ENCODE assay signal across 8 cellular contexts in the genomic region with DNA sequence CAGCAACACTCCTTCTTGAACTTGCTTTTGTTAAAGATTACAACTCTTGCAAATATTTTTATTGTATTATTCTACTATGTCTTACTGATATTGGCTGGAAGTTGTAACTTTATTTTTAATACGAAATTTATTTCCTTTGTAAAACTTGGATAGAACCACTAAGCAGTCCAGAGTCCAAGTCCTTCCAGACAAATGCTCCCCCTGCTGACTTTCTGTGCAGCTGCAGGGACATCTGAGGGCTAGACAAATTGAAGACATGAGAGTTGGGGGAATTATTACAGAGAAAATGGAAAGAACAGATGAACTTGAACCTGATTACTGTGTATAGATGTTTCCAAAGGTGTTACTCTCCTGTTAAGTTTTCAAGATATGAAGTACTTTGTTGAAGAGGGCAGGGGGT.
DNase-seq lines count a peak whose midpoint lies in the region; ATAC-seq and TF ChIP-seq lines count a peak whose summit lies in the region.

No MANE protein-coding gene starts in this region.

- 2 to 4% methylated on average over 1 of the region's 1 CpG for WGBS in aorta, 2 donors

- peaks cover 15% of the 10 kb centered on the region for H3K4me1 ChIP-seq in RWPE2 (ENCODE audit: insufficient read depth, poor library complexity, severe bottlenecking)
- peaks cover 0 to 6% of the 10 kb centered on the region in 2 donors for H3K4me1 ChIP-seq in aorta (ENCODE audit: control insufficient read depth in 1 of 2, insufficient read depth in 2 of 2, low read length in 2 of 2)

- H3K9me3 Mint-ChIP-seq in natural killer cell treated with Interleukin-12 subunit alpha and Interleukin-12 subunit beta and Interleukin-15 and Interleukin-18, amount 100 ng/mL, for 72 hours = no peaks in the 10 kb centered on the region

- CTCF ChIA-PET in AG04450 (lab: Charles Lee) = interaction anchor here (1.0 to 2.0 kb wide), 2 partner anchors 12 to 14 kb away, joined by 4 to 8 read pairs; no protein-coding TSS in a partner anchor

- POLR2A ChIA-PET in AG04450 (lab: Yijun Ruan, JAX) = no interaction called here

- no peak overlapping the region for H3K4me3 Mint-ChIP-seq in natural killer cell treated with Interleukin-12 subunit alpha and Interleukin-12 subunit beta and Interleukin-15 and Interleukin-18, amount 100 ng/mL, for 72 hours

- H3K36me3 ChIP-seq in RWPE2 (ENCODE audit: low read depth) (no peaks in the 10 kb centered on the region), aorta (ENCODE audit: control insufficient read depth in 1 of 2, insufficient read depth in 2 of 2, low read length in 1 of 2) (no peaks in the 10 kb centered on the region)

- intact Hi-C loops in aorta (cut with DNase I) = loop anchor here (5.0 kb wide), 2 partner anchors 241 to 251 kb away; partner anchors contain the start of gene GRIA3 (in 1 of the 2)

- ATAC-seq in GM21717 (IDR thresholded peaks at IDR 0.05; ENCODE audit: unreplicated experiment) (peak; percentile 43), RWPE2 (ENCODE audit: low read depth) (no peak), aorta (ENCODE audit: low FRiP score) (peak; percentile 75), omental fat pad (ENCODE audit: low FRiP score) (no peak)
- no peak for ATAC-seq in natural killer cell treated with Interleukin-12 subunit alpha and Interleukin-12 subunit beta and Interleukin-15 and Interleukin-18, amount 100 ng/mL, for 72 hours

- H3K4me3 ChIP-seq in AG04450 (ENCODE audit: low read depth, low read length) (no peak overlapping the region), RWPE2 (ENCODE audit: severe bottlenecking) (no peak overlapping the region), aorta (ENCODE audit: low read length in 2 of 2) (no peak overlapping the region)

- TF ChIP-seq CTCF in AG04450 (IDR thresholded peaks at IDR 0.05; ENCODE audit: low read depth, low read length) = peak; percentile 68
- peak; percentile 48 for TF ChIP-seq CTCF in RWPE2 (IDR thresholded peaks at IDR 0.05; ENCODE audit: poor library complexity, severe bottlenecking)
- TF ChIP-seq CTCF in omental fat pad (IDR thresholded peaks at IDR 0.05) = no peak

- H3K27me3 Mint-ChIP-seq in natural killer cell treated with Interleukin-12 subunit alpha and Interleukin-12 subunit beta and Interleukin-15 and Interleukin-18, amount 100 ng/mL, for 72 hours = peaks cover 0 to 3% of the 10 kb centered on the region in 2 donors

- H3K4me1 Mint-ChIP-seq in natural killer cell treated with Interleukin-12 subunit alpha and Interleukin-12 subunit beta and Interleukin-15 and Interleukin-18, amount 100 ng/mL, for 72 hours (ENCODE audit: low read depth in 2 of 2) = no peaks in the 10 kb centered on the region

- H3K9me3 ChIP-seq in AG04450 (ENCODE audit: control insufficient read depth, insufficient read depth, low read length) = no peaks in the 10 kb centered on the region
- H3K9me3 ChIP-seq in RWPE2 (ENCODE audit: severe bottlenecking) = no peaks in the 10 kb centered on the region
- no peaks in the 10 kb centered on the region for H3K9me3 ChIP-seq in aorta (ENCODE audit: control insufficient read depth, low read length)

- DNase-seq in AG04450 (ENCODE audit: low read depth, low spot score) (no peak), RWPE2 (ENCODE audit: low spot score) (no peak), glomerular visceral epithelial cell (ENCODE audit: extremely low spot score) (peak; percentile 12), aorta (no peak), omental fat pad (ENCODE audit: low spot score) (no peak), NCI-H146 (lab: John Stamatoyannopoulos, UW) (no peak)
- no peak for DNase-seq in natural killer cell treated with Interleukin-12 subunit alpha and Interleukin-12 subunit beta and Interleukin-15 and Interleukin-18, amount 100 ng/mL, for 72 hours (ENCODE audit: low spot score)

- no peaks in the 10 kb centered on the region for H3K36me3 Mint-ChIP-seq in natural killer cell treated with Interleukin-12 subunit alpha and Interleukin-12 subunit beta and Interleukin-15 and Interleukin-18, amount 100 ng/mL, for 72 hours

- H3K27me3 ChIP-seq in AG04450 (ENCODE audit: control insufficient read depth, insufficient read depth, low read length) = no peaks in the 10 kb centered on the region
- H3K27me3 ChIP-seq in RWPE2 (ENCODE audit: insufficient read depth, poor library complexity, severe bottlenecking) = no peaks in the 10 kb centered on the region
- no peaks in the 10 kb centered on the region for H3K27me3 ChIP-seq in aorta (ENCODE audit: control insufficient read depth in 1 of 2, insufficient read depth in 2 of 2, low read length in 1 of 2)

- H3K27ac ChIP-seq in AG04450 (ENCODE audit: low read depth, low read length) (no peak overlapping the region), RWPE2 (ENCODE audit: poor library complexity, severe bottlenecking) (no peak overlapping the region), aorta (ENCODE audit: low read depth in 1 of 2, low read length in 2 of 2) (no peak overlapping the region)

- H3K27ac Mint-ChIP-seq in natural killer cell treated with Interleukin-12 subunit alpha and Interleukin-12 subunit beta and Interleukin-15 and Interleukin-18, amount 100 ng/mL, for 72 hours = no peak overlapping the region

Comparison
In these comparisons a context has a peak if more than half of its experiments do, and no peak if none do; other contexts are left out.
1. CTCF ChIP-seq: peak in AG04450 (single experiment) and RWPE2 (single experiment); none in omental fat pad (0 of 3).
2. ATAC-seq: peak in GM21717 (single experiment) and aorta (single experiment); none in RWPE2 (single experiment), omental fat pad (single experiment) and natural killer cell treated with Interleukin-12 subunit alpha and Interleukin-12 subunit beta and Interleukin-15 and Interleukin-18, amount 100 ng/mL, for 72 hours (0 of 2).